In the genomic region with DNA sequence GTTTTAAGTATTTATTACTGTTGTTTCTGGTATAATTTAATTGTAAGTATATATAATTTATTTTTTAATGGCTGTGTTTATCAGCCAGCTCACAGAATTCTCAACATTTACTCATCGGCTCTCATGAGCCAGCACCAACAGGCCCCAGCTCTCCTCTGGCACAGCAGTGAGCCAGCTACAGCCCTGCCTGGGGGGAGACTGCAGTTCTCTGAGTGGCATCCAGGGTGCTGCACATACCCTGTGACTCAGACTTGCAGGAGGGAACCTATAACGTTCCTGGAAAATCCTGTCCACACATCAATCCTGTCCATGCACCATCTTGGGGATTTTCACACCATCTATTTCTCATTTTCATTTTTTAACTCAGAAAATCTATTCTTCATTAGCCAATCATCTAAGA, we compare ENCODE assay signal across 13 cellular contexts. TPM values are rescaled to one million over a fixed set of nuclear protein-coding genes. Genes with fewer than 3 reads are reported as not detected.
DNase-seq lines count a peak whose midpoint lies in the region; TF ChIP-seq lines count a peak whose summit lies in the region.
"Had no signal": no experiment of that assay in that cellular context is flagged by ENCODE, and none has a peak within 500 bp of the region (broad histone marks: within the 10 kb centered on the region; RNA-seq: fewer than 3 reads in every experiment).

No MANE protein-coding gene starts in this region.

- H3K36me3 Mint-ChIP-seq in CD8-positive, alpha-beta memory T cell = no peaks in the 10 kb centered on the region
- H3K36me3 Mint-ChIP-seq: neural progenitor cell had no signal

- TF ChIP-seq CTCF in colonic mucosa (IDR thresholded peaks at IDR 0.05) = peak; percentile 14
- TF ChIP-seq CTCF in smooth muscle cell (IDR thresholded peaks at IDR 0.05; ENCODE audit: borderline replicate concordance, insufficient read depth, poor library complexity, severe bottlenecking) = no peak

- H2AFZ ChIP-seq in smooth muscle cell (ENCODE audit: low read depth) = no peak overlapping the region
- H2AFZ ChIP-seq in trophoblast cell (ENCODE audit: insufficient read depth, low read length, poor library complexity) = no peak overlapping the region
- H2AFZ ChIP-seq: neural progenitor cell had no signal

- no peak overlapping the region for H2AK5ac ChIP-seq in trophoblast cell (ENCODE audit: low read length)

- no peak overlapping the region for H3K14ac ChIP-seq in trophoblast cell (ENCODE audit: low read length)

- peak overlapping the region; percentile 75 for H3K27ac ChIP-seq in colonic mucosa
- peak overlapping the region; percentile 31 for H3K27ac ChIP-seq in muscle layer of duodenum (ENCODE audit: low read length)
- no peak overlapping the region for H3K27ac ChIP-seq in CD8-positive, alpha-beta memory T cell (ENCODE audit: low read depth, low read length)
- H3K27ac ChIP-seq in smooth muscle cell (ENCODE audit: low read depth) = no peak overlapping the region
- no peak overlapping the region for H3K27ac ChIP-seq in trophoblast cell (ENCODE audit: low read depth, low read length)
- H3K27ac ChIP-seq: neural progenitor cell had no signal

- H3K4me3 Mint-ChIP-seq in CD8-positive, alpha-beta memory T cell = no peak overlapping the region
- H3K4me3 Mint-ChIP-seq: neural progenitor cell had no signal

- 60% methylated on average over 2 of the region's 2 CpGs for WGBS in smooth muscle cell (ENCODE audit: low lambda C conversion rate)
- WGBS in trophoblast cell (ENCODE audit: extremely low coverage, insufficient coverage, insufficient read length) = no CpG with 5 or more reads among the region's 2 CpGs

- H3K9ac ChIP-seq in colonic mucosa (ENCODE audit: low read depth in 2 of 2, low read length in 2 of 2) (no peak overlapping the region), smooth muscle cell (ENCODE audit: low read depth) (no peak overlapping the region), trophoblast cell (ENCODE audit: low read length) (no peak overlapping the region)
- H3K9ac ChIP-seq: neural progenitor cell had no signal

- H2BK12ac ChIP-seq in trophoblast cell (ENCODE audit: low read length) = no peak overlapping the region

- H3K27me3 ChIP-seq in colonic mucosa = no peaks in the 10 kb centered on the region
- no peaks in the 10 kb centered on the region for H3K27me3 ChIP-seq in muscle layer of duodenum (ENCODE audit: low read depth, low read length)
- no peaks in the 10 kb centered on the region for H3K27me3 ChIP-seq in CD8-positive, alpha-beta memory T cell (ENCODE audit: insufficient read depth, low read length, poor library complexity, severe bottlenecking)
- H3K27me3 ChIP-seq in smooth muscle cell (ENCODE audit: low read depth) = peaks cover 4% of the 10 kb centered on the region
- no peaks in the 10 kb centered on the region for H3K27me3 ChIP-seq in trophoblast cell (ENCODE audit: insufficient read depth, low read length)
- H3K27me3 ChIP-seq: neural progenitor cell had no signal

- H3K9me3 ChIP-seq in colonic mucosa (no peaks in the 10 kb centered on the region), muscle layer of duodenum (ENCODE audit: control insufficient read depth in 1 of 2, low read length in 2 of 2) (no peaks in the 10 kb centered on the region), smooth muscle cell (replicated peaks; ENCODE audit: low read depth) (no peaks in the 10 kb centered on the region), trophoblast cell (ENCODE audit: insufficient read depth, low read depth, low read length) (no peaks in the 10 kb centered on the region)
- H3K9me3 ChIP-seq in CD8-positive, alpha-beta memory T cell (ENCODE audit: low read length) = no peaks in the 10 kb centered on the region

- H4K8ac ChIP-seq in trophoblast cell (ENCODE audit: low read depth, low read length) = no peak overlapping the region

- H3K4me2 ChIP-seq in smooth muscle cell (no peak overlapping the region), trophoblast cell (ENCODE audit: low read length) (no peak overlapping the region)
- H3K4me2 ChIP-seq: neural progenitor cell had no signal

- H3K36me3 ChIP-seq in colonic mucosa (no peaks in the 10 kb centered on the region), muscle layer of duodenum (ENCODE audit: control insufficient read depth in 1 of 2, insufficient read depth in 2 of 2, low read length in 2 of 2) (no peaks in the 10 kb centered on the region), smooth muscle cell (ENCODE audit: low read depth) (no peaks in the 10 kb centered on the region), trophoblast cell (ENCODE audit: control insufficient read depth in 1 of 2, insufficient read depth in 2 of 2, low read length in 2 of 2) (no peaks in the 10 kb centered on the region)
- no peaks in the 10 kb centered on the region for H3K36me3 ChIP-seq in CD8-positive, alpha-beta memory T cell (ENCODE audit: insufficient read depth, low read length)
- H3K36me3 ChIP-seq: neural progenitor cell had no signal

- POLR2A ChIA-PET in CD8-positive, alpha-beta memory T cell (lab: Charles Lee) = no interaction called here

- H3K79me2 ChIP-seq in smooth muscle cell (ENCODE audit: low read depth) (no peaks in the 10 kb centered on the region), trophoblast cell (ENCODE audit: control insufficient read depth, insufficient read depth, low read length, poor library complexity) (no peaks in the 10 kb centered on the region)

- no peaks in the 10 kb centered on the region for H4K20me1 ChIP-seq in smooth muscle cell (ENCODE audit: low read depth)

- no peak overlapping the region for H2BK120ac ChIP-seq in trophoblast cell (ENCODE audit: insufficient read depth, low read length, poor library complexity)

- H3K4me3 ChIP-seq in colonic mucosa = no peak overlapping the region
- H3K4me3 ChIP-seq in muscle layer of duodenum (ENCODE audit: low read depth in 1 of 2, low read length in 2 of 2) = no peak overlapping the region
- H3K4me3 ChIP-seq in CD8-positive, alpha-beta memory T cell (ENCODE audit: low read length) = no peak overlapping the region
- no peak overlapping the region for H3K4me3 ChIP-seq in smooth muscle cell
- no peak overlapping the region for H3K4me3 ChIP-seq in trophoblast cell (ENCODE audit: low read depth, low read length)
- H3K4me3 ChIP-seq: neural progenitor cell had no signal

- H3K4ac ChIP-seq in trophoblast cell (ENCODE audit: low read depth, low read length) = no peak overlapping the region

- no peak overlapping the region for H4K12ac ChIP-seq in trophoblast cell (ENCODE audit: low read depth, low read length)

- no peak overlapping the region for H2BK5ac ChIP-seq in trophoblast cell (ENCODE audit: low read depth, low read length, poor library complexity)

- peaks cover 0 to 2% (median 0%) of the 10 kb centered on the region in 5 donors for H3K9me3 Mint-ChIP-seq in CD8-positive, alpha-beta memory T cell
- H3K9me3 Mint-ChIP-seq: neural progenitor cell had no signal

- peaks cover 9 to 50% of the 10 kb centered on the region in 2 donors for H3K27me3 Mint-ChIP-seq in CD8-positive, alpha-beta memory T cell

- CTCF ChIA-PET in CD8-positive, alpha-beta memory T cell (lab: Charles Lee) = interaction anchor here (1.2 kb wide), 1 partner anchor 21 kb away, joined by 3 read pairs; no protein-coding TSS in a partner anchor

- DNase-seq in ELR (ENCODE audit: low read depth) (peak; percentile 69), NCI-H446 treated with DMSO at 0.1 percent for 48 hours (lab: John Stamatoyannopoulos, UW) (peak; percentile 84), colonic mucosa (no peak), cerebellar nuclear complex (lab: John Stamatoyannopoulos, UW) (no peak), smooth muscle cell (lab: John Stamatoyannopoulos, UW; ENCODE audit: unreplicated experiment) (no peak), trophoblast cell (no peak)
- DNase-seq in CD8-positive, alpha-beta memory T cell = no peak
- DNase-seq: dermis blood vessel endothelial cell, DND-41, NCI-H524 treated with DMSO at 0.1 percent for 48 hours had no signal

- H3K79me1 ChIP-seq in trophoblast cell (ENCODE audit: low read length) = no peaks in the 10 kb centered on the region

- H3K18ac ChIP-seq in trophoblast cell (ENCODE audit: low read length) = no peak overlapping the region

- H3K23ac ChIP-seq in trophoblast cell (ENCODE audit: low read length) = no peak overlapping the region

- intact Hi-C loops in colonic mucosa (cut with DNase I) = no loop called here

- H3K27ac Mint-ChIP-seq in CD8-positive, alpha-beta memory T cell = no peak overlapping the region
- H3K27ac Mint-ChIP-seq: activated T-helper 2 cell treated with anti-CD3 and anti-CD28 coated beads, Interferon-gamma antibody, Interleukin-2, Interleukin-4, amounts not matched to agents 10 μg/mL and 5 μg/mL and 100 μg/mL, durations not matched to agents 14 hours and 24 hours and 36 hours; neural progenitor cell had no signal

- peaks cover 6% of the 10 kb centered on the region for H3K4me1 ChIP-seq in colonic mucosa
- H3K4me1 ChIP-seq in muscle layer of duodenum (ENCODE audit: control insufficient read depth in 1 of 2, insufficient read depth in 2 of 2, low read length in 2 of 2) = peaks cover 0 to 3% of the 10 kb centered on the region in 2 donors
- H3K4me1 ChIP-seq in CD8-positive, alpha-beta memory T cell (ENCODE audit: insufficient read depth, low read length) = no peaks in the 10 kb centered on the region
- no peaks in the 10 kb centered on the region for H3K4me1 ChIP-seq in smooth muscle cell (ENCODE audit: low read depth)
- no peaks in the 10 kb centered on the region for H3K4me1 ChIP-seq in trophoblast cell (ENCODE audit: control insufficient read depth in 1 of 2, insufficient read depth in 2 of 2, low read length in 2 of 2)
- H3K4me1 ChIP-seq: neural progenitor cell had no signal

- H3K4me1 Mint-ChIP-seq in CD8-positive, alpha-beta memory T cell = no peaks in the 10 kb centered on the region

- H3F3A ChIP-seq in smooth muscle cell (ENCODE audit: low read depth) = no peaks in the 10 kb centered on the region

- H4K91ac ChIP-seq in trophoblast cell (ENCODE audit: low read depth, low read length) = no peak overlapping the region

RNA-seq across cellular contexts. Expression of gene FHAD1, which starts 36.5 kb away (rescaled TPM):
- 1 to 10 TPM; 1.5 to 1.8 TPM for total RNA-seq in colonic mucosa
- total RNA-seq in CD8-positive, alpha-beta memory T cell = not detected
- not detected for polyA plus RNA-seq in CD8-positive, alpha-beta memory T cell
- total RNA-seq in smooth muscle cell = 0.31 TPM in 1 of 2 replicates, not detected in the other
- 0.33 and 0.48 TPM in 2 replicates for polyA plus RNA-seq in smooth muscle cell
- 0.06 and 0.11 TPM in 2 replicates for polyA plus RNA-seq in trophoblast cell (2013)
- total RNA-seq: activated T-helper 2 cell treated with anti-CD3 and anti-CD28 coated beads, Interferon-gamma antibody, Interleukin-2, Interleukin-4, amounts not matched to agents 10 μg/mL and 5 μg/mL and 100 μg/mL, durations not matched to agents 14 hours and 24 hours and 36 hours had no signal

Comparison
In these comparisons a context has a peak if more than half of its experiments do, and no peak if none do; other contexts are left out.
1. DNase-seq: peak in ELR (single experiment) and NCI-H446 treated with DMSO at 0.1 percent for 48 hours (single experiment); none in colonic mucosa (single experiment), cerebellar nuclear complex (0 of 2), CD8-positive, alpha-beta memory T cell (0 of 5), smooth muscle cell (single experiment) and trophoblast cell (0 of 2).
2. H3K27ac ChIP-seq: peak in colonic mucosa (single experiment) and muscle layer of duodenum (single experiment); none in CD8-positive, alpha-beta memory T cell (single experiment), smooth muscle cell (single experiment) and trophoblast cell (single experiment).